Comparison of ENCODE assay signal across 11 cellular contexts in genomic region chr4:128358231-128358902, GRCh38.
DNase-seq lines count a peak whose midpoint lies in the region; ATAC-seq and TF ChIP-seq lines count a peak whose summit lies in the region.
"Had no signal": no experiment of that assay in that cellular context is flagged by ENCODE, and none has a peak within 500 bp of the region (broad histone marks: within the 10 kb centered on the region; RNA-seq: fewer than 3 reads in every experiment).

No MANE protein-coding gene starts in this region.

- peak; percentile 86 for DNase-seq in GM04504 (ENCODE audit: low read depth)
- no peak for DNase-seq in SK-N-SH
- DNase-seq in foreskin keratinocyte, result peak in 1 of 2 donors; percentile 84
- peak; percentile 64 to 70 for DNase-seq in gastrocnemius medialis
- no peak for DNase-seq in NCI-H748 (lab: John Stamatoyannopoulos, UW; ENCODE audit: unreplicated experiment)
- no peak for DNase-seq in mucosa of descending colon
- DNase-seq: activated CD8-positive, alpha-beta T cell treated with anti-CD3 and anti-CD28 coated beads, Interleukin-2, amount 10 ng/mL, durations not matched to agents 7 days and 5 days; amygdala had no signal

- H4K20me1 ChIP-seq in SK-N-SH (ENCODE audit: insufficient read depth), result no peaks in the 10 kb centered on the region

- H3K9ac ChIP-seq in SK-N-SH, result no peak overlapping the region
- H3K9ac ChIP-seq: KMS-11 had no signal

- intact Hi-C loops in gastrocnemius medialis (cut with DNase I; ENCODE audit: low total_unique reads), result loop anchor here (5.0 kb wide), 1 partner anchor 71 kb away; the partner anchor contains the start of gene PGRMC2
- intact Hi-C loops in mucosa of descending colon (cut with DNase I, micrococcal nuclease), result no loop called here

- H3K79me2 ChIP-seq in SK-N-SH (ENCODE audit: insufficient read depth), result no peaks in the 10 kb centered on the region

- H3K4me1 ChIP-seq in SK-N-SH (ENCODE audit: control insufficient read depth in 1 of 2, insufficient read depth in 2 of 2, low read depth in 1 of 2, low read length in 1 of 2) (peaks cover 27 to 30% of the 10 kb centered on the region in 2 experiments), foreskin keratinocyte (peaks cover 34% of the 10 kb centered on the region), gastrocnemius medialis (peaks cover 20 to 22% of the 10 kb centered on the region in 2 donors), mucosa of descending colon (ENCODE audit: low read depth) (peaks cover 5% of the 10 kb centered on the region)

- H3K9me3 ChIP-seq in SK-N-SH (no peaks in the 10 kb centered on the region), gastrocnemius medialis (no peaks in the 10 kb centered on the region), mucosa of descending colon (no peaks in the 10 kb centered on the region)

- POLR2A ChIA-PET in SK-N-SH (lab: Yijun Ruan, JAX), result no interaction called here

- H3F3A ChIP-seq in SK-N-SH (replicated peaks; ENCODE audit: insufficient read depth), result peaks cover 20% of the 10 kb centered on the region

- H3K4me2 ChIP-seq in SK-N-SH, result no peak overlapping the region
- H3K4me2 ChIP-seq: KMS-11 had no signal

- H3K27ac ChIP-seq in SK-N-SH (ENCODE audit: low read depth in 2 of 2, low read length in 1 of 2) (peak overlapping the region; percentile 16 to 96; a peak in 3 of 4 replicates), foreskin keratinocyte (no peak overlapping the region), gastrocnemius medialis (peak overlapping the region; percentile 65 to 83 (median 78))
- H3K27ac ChIP-seq: KMS-11 had no signal

- no peak for TF ChIP-seq RAD21 in SK-N-SH (IDR thresholded peaks at IDR 0.05; ENCODE audit: low read length)

- TF ChIP-seq CTCF in SK-N-SH (IDR thresholded peaks at IDR 0.05) (no peak), foreskin keratinocyte (conservative IDR thresholded peaks at IDR 0.05) (no peak), gastrocnemius medialis (IDR thresholded peaks at IDR 0.05 in 4 of 5, conservative IDR thresholded peaks at IDR 0.05 in 1 of 5) (no peak), mucosa of descending colon (IDR thresholded peaks at IDR 0.05) (no peak)

- ATAC-seq in foreskin keratinocyte (peak; percentile 31), gastrocnemius medialis (peak; percentile 93 to 98), esophagus mucosa (no peak), HG02678 (IDR thresholded peaks at IDR 0.05; ENCODE audit: unreplicated experiment) (no peak), mucosa of descending colon (no peak)
- ATAC-seq: activated CD8-positive, alpha-beta T cell treated with anti-CD3 and anti-CD28 coated beads, Interleukin-2, amount 10 ng/mL, durations not matched to agents 7 days and 5 days had no signal

- peak; percentile 75 to 94 for TF ChIP-seq EP300 in SK-N-SH (IDR thresholded peaks at IDR 0.05; ENCODE audit: borderline replicate concordance in 1 of 2, low read depth in 1 of 2, low read length in 1 of 2)

- H3K27me3 ChIP-seq in SK-N-SH (ENCODE audit: insufficient read depth) (no peaks in the 10 kb centered on the region), foreskin keratinocyte (no peaks in the 10 kb centered on the region), gastrocnemius medialis (no peaks in the 10 kb centered on the region)

- no peaks in the 10 kb centered on the region for H3K9me2 ChIP-seq in SK-N-SH

- CTCF ChIA-PET in SK-N-SH (lab: Yijun Ruan, JAX), result interaction anchor here (1.1 to 1.4 kb wide), 3 partner anchors 30 to 75 kb away, joined by 3 read pairs; no protein-coding TSS in a partner anchor

- H3K36me3 ChIP-seq in SK-N-SH (replicated peaks in 1 of 2; ENCODE audit: control insufficient read depth in 1 of 2, insufficient read depth in 2 of 2, low read length in 1 of 2) (no peaks in the 10 kb centered on the region), gastrocnemius medialis (no peaks in the 10 kb centered on the region), mucosa of descending colon (ENCODE audit: low read depth) (no peaks in the 10 kb centered on the region)

- 62% methylated on average over 7 of the region's 7 CpGs for WGBS in SK-N-SH (ENCODE audit: low lambda C conversion rate)

- in situ Hi-C loops in gastrocnemius medialis (cut with MboI; ENCODE audit: low sequenced_read_pairs in 4 of 4), result no loop called here

- no peak for TF ChIP-seq POLR2A in gastrocnemius medialis (IDR thresholded peaks at IDR 0.05)

- no peak overlapping the region for H2AFZ ChIP-seq in SK-N-SH (ENCODE audit: low read depth)

- H3K4me3 ChIP-seq in SK-N-SH (ENCODE audit: low read depth in 2 of 2, low read length in 1 of 2) (no peak overlapping the region), gastrocnemius medialis (peak overlapping the region in 2 of 4 donors; percentile 7 to 19), mucosa of descending colon (no peak overlapping the region)

TF ChIP-seq in SK-N-SH, 30 proteins besides CTCF, POLR2A, EP300 and RAD21 (continues in another document):
- TF ChIP-seq TAF1 (IDR thresholded peaks at IDR 0.05; ENCODE audit: borderline replicate concordance, low read depth, low read length) (no peak), SIN3A (IDR thresholded peaks at IDR 0.05; ENCODE audit: borderline replicate concordance, low read depth, low read length) (0 out of 2 replicates have a peak, but pooled peaks have one; percentile 33), USF2 (IDR thresholded peaks at IDR 0.05; ENCODE audit: borderline replicate concordance, low read depth, low read length) (no peak), MXI1 (IDR thresholded peaks at IDR 0.05; ENCODE audit: low read depth, low read length) (0 out of 2 replicates have a peak, but pooled peaks have one; percentile 31), GATA2 (CRISPR knock-in tag; IDR thresholded peaks at IDR 0.05) (peak; percentile 65), MEF2A (IDR thresholded peaks at IDR 0.05; ENCODE audit: borderline replicate concordance, low read depth) (peak; percentile 64), ELF1 (IDR thresholded peaks at IDR 0.05) (no peak), TCF12 (IDR thresholded peaks at IDR 0.05) (peak; percentile 96), EZH2phosphoT487 (IDR thresholded peaks at IDR 0.05; ENCODE audit: borderline replicate concordance, low read depth) (no peak), ZBTB33 (IDR thresholded peaks at IDR 0.05; ENCODE audit: borderline replicate concordance, low read depth) (peak; percentile 54; the same call in 1 of the 2 replicates), TEAD4 (IDR thresholded peaks at IDR 0.05; ENCODE audit: borderline replicate concordance, insufficient read depth) (peak; percentile 92), FOSL2 (IDR thresholded peaks at IDR 0.05; ENCODE audit: borderline replicate concordance, low read depth) (peak; percentile 40; the same call in 1 of the 2 replicates), NRF1 (IDR thresholded peaks at IDR 0.05; ENCODE audit: low read depth, low read length) (no peak), RCOR1 (IDR thresholded peaks at IDR 0.05; ENCODE audit: low read length) (peak; percentile 58), REST (IDR thresholded peaks at IDR 0.05; ENCODE audit: low read depth, low read length) (no peak), NFIC (IDR thresholded peaks at IDR 0.05; ENCODE audit: borderline replicate concordance) (peak; percentile 92)

Comparison
In these comparisons a context has a peak if more than half of its experiments do, and no peak if none do; other contexts are left out.
1. DNase-seq: peak in GM04504 (single experiment) and gastrocnemius medialis (2 of 2); none in SK-N-SH (single experiment), NCI-H748 (single experiment) and mucosa of descending colon (0 of 3).
2. ATAC-seq: peak in foreskin keratinocyte (single experiment) and gastrocnemius medialis (2 of 2); none in esophagus mucosa (single experiment), HG02678 (single experiment) and mucosa of descending colon (single experiment).